In the genomic region with DNA sequence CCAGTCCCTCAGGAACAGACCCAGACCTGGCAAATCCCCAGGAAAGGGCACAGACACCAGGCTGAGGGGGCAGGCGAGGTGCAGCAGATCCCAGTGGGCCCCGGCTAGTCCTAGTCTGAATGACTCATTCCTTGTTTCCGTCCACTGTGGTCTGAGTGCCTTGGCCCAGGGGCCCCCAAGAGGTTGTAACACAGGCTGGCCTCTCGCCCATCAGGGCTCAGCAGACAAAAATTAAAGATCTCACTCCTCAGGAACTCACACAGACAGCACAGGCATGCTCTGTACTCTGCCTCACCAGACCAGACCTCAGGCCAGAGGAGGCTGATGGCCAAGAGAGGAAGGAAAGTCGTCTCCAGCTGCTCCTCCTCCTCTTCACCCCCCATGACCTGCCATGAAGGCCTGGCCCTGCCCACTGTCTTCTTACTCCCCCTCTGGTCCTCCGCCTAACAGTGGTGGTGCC, we compare ENCODE assay signal across 9 cellular contexts. TPM values are rescaled to one million over a fixed set of nuclear protein-coding genes. Genes with fewer than 3 reads are reported as not detected.
DNase-seq lines count a peak whose midpoint lies in the region; ATAC-seq and TF ChIP-seq lines count a peak whose summit lies in the region.
"Had no signal": no experiment of that assay in that cellular context is flagged by ENCODE, and none has a peak within 500 bp of the region (broad histone marks: within the 10 kb centered on the region; RNA-seq: fewer than 3 reads in every experiment).

No MANE protein-coding gene starts in this region.

- H3K79me2 ChIP-seq in trophoblast cell (ENCODE audit: control insufficient read depth, insufficient read depth, low read length, poor library complexity) = no peaks in the 10 kb centered on the region

- no peak overlapping the region for H3K9ac ChIP-seq in trophoblast cell (ENCODE audit: low read length)

- H3K4ac ChIP-seq in trophoblast cell (ENCODE audit: low read depth, low read length) = peak overlapping the region; percentile 1

- H2AK5ac ChIP-seq in trophoblast cell (ENCODE audit: low read length) = peak overlapping the region; percentile 12

- no peak overlapping the region for H2AFZ ChIP-seq in trophoblast cell (ENCODE audit: insufficient read depth, low read length, poor library complexity)

- no peak for TF ChIP-seq CTCF in Calu3 (IDR thresholded peaks at IDR 0.05; ENCODE audit: unreplicated experiment)
- no peak for TF ChIP-seq CTCF in fibroblast of the aortic adventitia (IDR thresholded peaks at IDR 0.05; ENCODE audit: insufficient read depth, low read length)

- peak overlapping the region; percentile 88 for H4K91ac ChIP-seq in trophoblast cell (ENCODE audit: low read depth, low read length)

- H3K18ac ChIP-seq in trophoblast cell (ENCODE audit: low read length) = peak overlapping the region; percentile 17

- CTCF ChIA-PET in Calu3 (lab: Charles Lee) = interaction anchor here (2.1 kb wide), 1 partner anchor 11 kb away, joined by 10 read pairs; no protein-coding TSS in a partner anchor

- H3K27ac Mint-ChIP-seq in Calu3 (ENCODE audit: unreplicated experiment) = peak overlapping the region; percentile 81

- H3K9me3 Mint-ChIP-seq in Calu3 (ENCODE audit: low read depth, unreplicated experiment) = peaks cover 2% of the 10 kb centered on the region

- no peak overlapping the region for H4K12ac ChIP-seq in trophoblast cell (ENCODE audit: low read depth, low read length)

- H3K4me3 ChIP-seq in fibroblast of the aortic adventitia (ENCODE audit: low read depth, low read length) = no peak overlapping the region
- H3K4me3 ChIP-seq in trophoblast cell (ENCODE audit: low read depth, low read length) = no peak overlapping the region

- ATAC-seq in SK-N-SH treated with all-trans-retinoic acid at 6 μM for 48 hours (peak; percentile 87), GM18511 (IDR thresholded peaks at IDR 0.05; ENCODE audit: unreplicated experiment) (no peak), GM19328 (IDR thresholded peaks at IDR 0.05; ENCODE audit: unreplicated experiment) (no peak)

- peaks cover 11% of the 10 kb centered on the region for H3K27me3 Mint-ChIP-seq in Calu3 (ENCODE audit: unreplicated experiment)

- H3K4me2 ChIP-seq in trophoblast cell (ENCODE audit: low read length) = no peak overlapping the region

- peaks cover 34 to 43% of the 10 kb centered on the region in 2 experiments for H3K4me1 ChIP-seq in trophoblast cell (ENCODE audit: control insufficient read depth in 1 of 2, insufficient read depth in 2 of 2, low read length in 2 of 2)

- no CpG with 5 or more reads among the region's 6 CpGs for WGBS in trophoblast cell (ENCODE audit: extremely low coverage, insufficient coverage, insufficient read length)

- H3K36me3 ChIP-seq in trophoblast cell (ENCODE audit: control insufficient read depth in 1 of 2, insufficient read depth in 2 of 2, low read length in 2 of 2) = no peaks in the 10 kb centered on the region

- peak overlapping the region; percentile 41 for H3K14ac ChIP-seq in trophoblast cell (ENCODE audit: low read length)

- H3K27ac ChIP-seq in trophoblast cell (ENCODE audit: low read depth, low read length) = peak overlapping the region; percentile 89
- H3K27ac ChIP-seq: VCaP had no signal

- peak overlapping the region; percentile 37 for H2BK12ac ChIP-seq in trophoblast cell (ENCODE audit: low read length)

- H2BK5ac ChIP-seq in trophoblast cell (ENCODE audit: low read depth, low read length, poor library complexity) = peak overlapping the region; percentile 78

- H3K9me3 ChIP-seq in trophoblast cell (ENCODE audit: insufficient read depth, low read depth, low read length) = no peaks in the 10 kb centered on the region

- H3K79me1 ChIP-seq in trophoblast cell (ENCODE audit: low read length) = peaks cover 41% of the 10 kb centered on the region

- peaks cover 78% of the 10 kb centered on the region for H3K4me1 Mint-ChIP-seq in Calu3 (ENCODE audit: low read depth, unreplicated experiment)

- peak overlapping the region; percentile 84 for H2BK120ac ChIP-seq in trophoblast cell (ENCODE audit: insufficient read depth, low read length, poor library complexity)

- BruUV-seq in Calu3 (replicated peaks; lab: Mats Ljungman, UMichigan) = no TSS peak

- DNase-seq in Calu3 = peak; percentile 68
- peak; percentile 99 for DNase-seq in fibroblast of the aortic adventitia (ENCODE audit: low read depth)
- peak; percentile 33 to 40 for DNase-seq in trophoblast cell
- DNase-seq in HuH-7.5 (ENCODE audit: low spot score) = no peak
- no peak for DNase-seq in NCI-H69 (lab: John Stamatoyannopoulos, UW)

- H3K23ac ChIP-seq in trophoblast cell (ENCODE audit: low read length) = no peak overlapping the region

- H3K27me3 ChIP-seq in trophoblast cell (ENCODE audit: insufficient read depth, low read length) = no peaks in the 10 kb centered on the region

- peak overlapping the region; percentile 39 for H4K8ac ChIP-seq in trophoblast cell (ENCODE audit: low read depth, low read length)

- peak overlapping the region; percentile 17 for H3K4me3 Mint-ChIP-seq in Calu3 (ENCODE audit: low read depth, unreplicated experiment)

- peaks cover 21% of the 10 kb centered on the region for H3K36me3 Mint-ChIP-seq in Calu3 (ENCODE audit: insufficient read depth, unreplicated experiment)

- intact Hi-C loops in Calu3 (cut with micrococcal nuclease; ENCODE audit: unreplicated experiment) = loop anchor here (5.0 to 10.0 kb wide), 2 partner anchors 95 to 127 kb away; a partner anchor contains a TSS

TF ChIP-seq in SK-N-SH treated with all-trans-retinoic acid at 6 μM for 48 hours, 23 proteins besides CTCF, POLR2A, EP300 and RAD21:
- TF ChIP-seq, protein P1, sequence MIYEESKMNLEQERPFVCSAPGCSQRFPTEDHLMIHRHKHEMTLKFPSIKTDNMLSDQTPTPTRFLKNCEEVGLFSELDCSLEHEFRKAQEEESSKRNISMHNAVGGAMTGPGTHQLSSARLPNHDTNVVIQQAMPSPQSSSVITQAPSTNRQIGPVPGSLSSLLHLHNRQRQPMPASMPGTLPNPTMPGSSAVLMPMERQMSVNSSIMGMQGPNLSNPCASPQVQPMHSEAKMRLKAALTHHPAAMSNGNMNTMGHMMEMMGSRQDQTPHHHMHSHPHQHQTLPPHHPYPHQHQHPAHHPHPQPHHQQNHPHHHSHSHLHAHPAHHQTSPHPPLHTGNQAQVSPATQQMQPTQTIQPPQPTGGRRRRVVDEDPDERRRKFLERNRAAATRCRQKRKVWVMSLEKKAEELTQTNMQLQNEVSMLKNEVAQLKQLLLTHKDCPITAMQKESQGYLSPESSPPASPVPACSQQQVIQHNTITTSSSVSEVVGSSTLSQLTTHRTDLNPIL (CRISPR knock-in tag; IDR thresholded peaks at IDR 0.05; ENCODE audit: low read depth) = no peak
- TF ChIP-seq OSR1 (CRISPR knock-in tag; IDR thresholded peaks at IDR 0.05) (no peak), TOX (CRISPR knock-in tag; IDR thresholded peaks at IDR 0.05; ENCODE audit: borderline replicate concordance) (no peak), ZNF565 (CRISPR knock-in tag; conservative IDR thresholded peaks at IDR 0.05; ENCODE audit: low read depth) (no peak), ISL1 (CRISPR knock-in tag; IDR thresholded peaks at IDR 0.05) (no peak; the same call in 1 of the 2 replicates)
- TF ChIP-seq, protein P2, sequence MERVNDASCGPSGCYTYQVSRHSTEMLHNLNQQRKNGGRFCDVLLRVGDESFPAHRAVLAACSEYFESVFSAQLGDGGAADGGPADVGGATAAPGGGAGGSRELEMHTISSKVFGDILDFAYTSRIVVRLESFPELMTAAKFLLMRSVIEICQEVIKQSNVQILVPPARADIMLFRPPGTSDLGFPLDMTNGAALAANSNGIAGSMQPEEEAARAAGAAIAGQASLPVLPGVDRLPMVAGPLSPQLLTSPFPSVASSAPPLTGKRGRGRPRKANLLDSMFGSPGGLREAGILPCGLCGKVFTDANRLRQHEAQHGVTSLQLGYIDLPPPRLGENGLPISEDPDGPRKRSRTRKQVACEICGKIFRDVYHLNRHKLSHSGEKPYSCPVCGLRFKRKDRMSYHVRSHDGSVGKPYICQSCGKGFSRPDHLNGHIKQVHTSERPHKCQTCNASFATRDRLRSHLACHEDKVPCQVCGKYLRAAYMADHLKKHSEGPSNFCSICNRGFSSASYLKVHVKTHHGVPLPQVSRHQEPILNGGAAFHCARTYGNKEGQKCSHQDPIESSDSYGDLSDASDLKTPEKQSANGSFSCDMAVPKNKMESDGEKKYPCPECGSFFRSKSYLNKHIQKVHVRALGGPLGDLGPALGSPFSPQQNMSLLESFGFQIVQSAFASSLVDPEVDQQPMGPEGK (CRISPR knock-in tag; IDR thresholded peaks at IDR 0.05; ENCODE audit: borderline replicate concordance) = peak; percentile 20; the same call in 1 of the 2 replicates

RNA-seq across cellular contexts. Expression of a gene that starts 7.7 kb away (rescaled TPM):
- 1.3 and 4.3 TPM in 2 replicates for total RNA-seq in Calu3 (2022)
- total RNA-seq in fibroblast of the aortic adventitia (ENCODE audit: low replicate concordance) = 58.5 and 157 TPM in 2 replicates
- 3.7 and 4.1 TPM in 2 replicates for polyA plus RNA-seq in trophoblast cell (2013)

Comparison
In these comparisons a context has a peak if more than half of its experiments do, and no peak if none do; other contexts are left out.
1. DNase-seq: peak in Calu3 (single experiment), fibroblast of the aortic adventitia (single experiment) and trophoblast cell (2 of 2); none in HuH-7.5 (single experiment) and NCI-H69 (single experiment).
2. RNA of a gene that starts 7.7 kb away (total RNA-seq): 58.5 to 157 TPM in fibroblast of the aortic adventitia; 1.3 to 4.3 TPM in Calu3; every median in the first group is over 10 times any median in the second.